17 cellular contexts compared by ENCODE assay signal in the genomic region with DNA sequence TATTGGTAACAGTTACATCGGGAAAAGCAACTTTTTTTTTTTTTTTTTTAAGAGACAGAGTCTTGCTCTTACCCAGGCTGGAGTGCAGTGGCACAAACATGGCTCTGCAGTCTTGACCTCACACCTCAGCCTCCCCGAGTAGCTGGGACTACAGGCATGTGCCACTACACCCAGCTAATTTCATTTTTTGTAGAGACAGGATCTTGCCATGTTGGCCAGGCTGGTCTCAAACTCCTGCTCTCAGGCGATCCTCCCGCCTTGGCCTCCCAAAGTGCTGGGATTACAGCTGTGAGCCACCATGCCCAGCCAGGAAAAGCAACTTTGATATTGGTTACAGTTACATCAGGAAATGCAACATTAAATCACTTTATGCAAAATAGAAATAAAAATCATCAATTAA.
"Had no signal": no experiment of that assay in that cellular context is flagged by ENCODE, and none has a peak within 500 bp of the region (broad histone marks: within the 10 kb centered on the region; RNA-seq: fewer than 3 reads in every experiment).

No MANE protein-coding gene starts in this region.

- ATAC-seq: effector memory CD8-positive, alpha-beta T cell; gastrocnemius medialis; heart right ventricle; mucosa of descending colon; naive thymus-derived CD8-positive, alpha-beta T cell had no signal

- H3K27ac ChIP-seq: esophagus muscularis mucosa, gastrocnemius medialis, heart right ventricle, sigmoid colon, skin epidermis, suprapubic skin, thyroid gland had no signal

- H3K4me3 Mint-ChIP-seq: dendritic cell treated with granulocyte-macrophage colony-stimulating factor and Interleukin-4, amounts not matched to agents 40 ng/mL and 50 ng/mL, for 4 days; effector memory CD8-positive, alpha-beta T cell; naive thymus-derived CD8-positive, alpha-beta T cell; type B pancreatic cell had no signal

- H3K27ac Mint-ChIP-seq: dendritic cell treated with granulocyte-macrophage colony-stimulating factor and Interleukin-4, amounts not matched to agents 40 ng/mL and 50 ng/mL, for 4 days; naive thymus-derived CD8-positive, alpha-beta T cell; type B pancreatic cell had no signal

- H3K4me3 ChIP-seq: esophagus muscularis mucosa, gastrocnemius medialis, heart right ventricle, mucosa of descending colon, sigmoid colon, skin epidermis, suprapubic skin, thyroid gland had no signal

- H3K27me3 Mint-ChIP-seq: dendritic cell treated with granulocyte-macrophage colony-stimulating factor and Interleukin-4, amounts not matched to agents 40 ng/mL and 50 ng/mL, for 4 days; effector memory CD8-positive, alpha-beta T cell; naive thymus-derived CD8-positive, alpha-beta T cell; type B pancreatic cell had no signal

- H3K27me3 ChIP-seq: esophagus muscularis mucosa, gastrocnemius medialis, heart right ventricle, sigmoid colon, suprapubic skin, thyroid gland had no signal

- H3K9me3 ChIP-seq: esophagus muscularis mucosa, gastrocnemius medialis, heart right ventricle, mucosa of descending colon, sigmoid colon, suprapubic skin, thyroid gland had no signal

- DNase-seq: effector memory CD8-positive, alpha-beta T cell; gastrocnemius medialis; heart right ventricle; hypothalamus; kidney glomerular epithelial cell; mammary epithelial cell; mucosa of descending colon; naive thymus-derived CD8-positive, alpha-beta T cell; posterior cingulate gyrus; sigmoid colon; stimulated activated naive CD4-positive, alpha-beta T cell treated with Interleukin-2 at 50 U/mL for 16 hours; thyroid gland had no signal

- H3K36me3 ChIP-seq: thyroid gland had no signal

- H3K9me3 Mint-ChIP-seq: dendritic cell treated with granulocyte-macrophage colony-stimulating factor and Interleukin-4, amounts not matched to agents 40 ng/mL and 50 ng/mL, for 4 days; effector memory CD8-positive, alpha-beta T cell; naive thymus-derived CD8-positive, alpha-beta T cell; type B pancreatic cell had no signal
